ENCODE assay signal across 8 cellular contexts in genomic region chr6:142302427-142303190, GRCh38. TPM values are rescaled to one million over a fixed set of nuclear protein-coding genes. Genes with fewer than 3 reads are reported as not detected.
A peak's percentile ranks its signal among the peaks of the same experiment; 100 is the strongest.
DNase-seq lines count a peak whose midpoint lies in the region; ATAC-seq and TF ChIP-seq lines count a peak whose summit lies in the region.

No MANE protein-coding gene starts in this region.

- ATAC-seq in activated CD8-positive, alpha-beta memory T cell treated with anti-CD3 and anti-CD28 coated beads, Interleukin-2, amount 10 ng/mL, durations not matched to agents 7 days and 5 days: no peak
- ATAC-seq in GM21423 (IDR thresholded peaks at IDR 0.05; ENCODE audit: unreplicated experiment) (no peak), GM21528 (IDR thresholded peaks at IDR 0.05; ENCODE audit: low FRiP score, unreplicated experiment) (no peak)

- TF ChIP-seq CTCF in astrocyte of the cerebellum (IDR thresholded peaks at IDR 0.05; ENCODE audit: low read depth, low read length, missing control alignments) (no peak), tibial nerve (IDR thresholded peaks at IDR 0.05) (no peak)

- no peak for TF ChIP-seq EP300 in tibial nerve (IDR thresholded peaks at IDR 0.05)

- H3K27ac Mint-ChIP-seq in activated CD8-positive, alpha-beta memory T cell treated with anti-CD3 and anti-CD28 coated beads, Interleukin-2, amount 10 ng/mL, durations not matched to agents 7 days and 5 days: no peak overlapping the region

- peak overlapping the region; percentile 71 for H3K4me3 Mint-ChIP-seq in activated CD8-positive, alpha-beta memory T cell treated with anti-CD3 and anti-CD28 coated beads, Interleukin-2, amount 10 ng/mL, durations not matched to agents 7 days and 5 days

- 37 to 50% methylated on average over 19 of the region's 19 CpGs for WGBS in tibial nerve, 2 donors

- H3K36me3 ChIP-seq in tibial nerve (no peaks in the 10 kb centered on the region), HAP-1 (replicated peaks) (no peaks in the 10 kb centered on the region)

- peak overlapping the region; percentile 60 to 88 (median 80) for H3K27ac ChIP-seq in tibial nerve

- DNase-seq in activated CD8-positive, alpha-beta memory T cell treated with anti-CD3 and anti-CD28 coated beads, Interleukin-2, amount 10 ng/mL, durations not matched to agents 7 days and 5 days: no peak
- no peak for DNase-seq in activated CD8-positive, alpha-beta memory T cell treated with anti-CD3 and anti-CD28 coated beads, Interleukin-2, amount 50 U/mL, for 4 hours
- no peak for DNase-seq in astrocyte of the cerebellum (ENCODE audit: low read depth)
- DNase-seq in left kidney (ENCODE audit: low read depth, low spot score): peak; percentile 42
- DNase-seq in tibial nerve (ENCODE audit: low spot score in 2 of 2): no peak
- no peak for DNase-seq in HAP-1 (ENCODE audit: low spot score in 2 of 2)

- peaks cover 0 to 38% (median 0%) of the 10 kb centered on the region in 4 donors for H3K4me1 ChIP-seq in tibial nerve
- peaks cover 12% of the 10 kb centered on the region for H3K4me1 ChIP-seq in HAP-1

- H3K4me3 ChIP-seq in astrocyte of the cerebellum (ENCODE audit: low read depth, low read length) (peak overlapping the region; percentile 64), tibial nerve (peak overlapping the region; percentile 49 to 75 (median 65)), HAP-1 (no peak overlapping the region)

- no peak for TF ChIP-seq POLR2A in tibial nerve (IDR thresholded peaks at IDR 0.05)

- peaks cover 47% of the 10 kb centered on the region for H3K27me3 Mint-ChIP-seq in activated CD8-positive, alpha-beta memory T cell treated with anti-CD3 and anti-CD28 coated beads, Interleukin-2, amount 10 ng/mL, durations not matched to agents 7 days and 5 days

- peaks cover 8% of the 10 kb centered on the region for H3K4me1 Mint-ChIP-seq in activated CD8-positive, alpha-beta memory T cell treated with anti-CD3 and anti-CD28 coated beads, Interleukin-2, amount 10 ng/mL, durations not matched to agents 7 days and 5 days

- no peaks in the 10 kb centered on the region for H3K9me3 ChIP-seq in tibial nerve
- no peaks in the 10 kb centered on the region for H3K9me3 ChIP-seq in HAP-1

- H3K36me3 Mint-ChIP-seq in activated CD8-positive, alpha-beta memory T cell treated with anti-CD3 and anti-CD28 coated beads, Interleukin-2, amount 10 ng/mL, durations not matched to agents 7 days and 5 days: no peaks in the 10 kb centered on the region

- H3K9me3 Mint-ChIP-seq in activated CD8-positive, alpha-beta memory T cell treated with anti-CD3 and anti-CD28 coated beads, Interleukin-2, amount 10 ng/mL, durations not matched to agents 7 days and 5 days (ENCODE audit: low read depth): no peaks in the 10 kb centered on the region

- H3K27me3 ChIP-seq in tibial nerve (no peaks in the 10 kb centered on the region), HAP-1 (ENCODE audit: low read depth) (no peaks in the 10 kb centered on the region)

- in situ Hi-C loops in astrocyte of the cerebellum (cut with HindIII; ENCODE audit: low sequenced_read_pairs): no loop called here
- in situ Hi-C loops in HAP-1 (cut with MboI; ENCODE audit: low sequenced_read_pairs): no loop called here

- CTCF ChIA-PET in activated CD8-positive, alpha-beta memory T cell treated with anti-CD3 and anti-CD28 coated beads, Interleukin-2, amount 10 ng/mL, durations not matched to agents 7 days and 5 days (lab: Charles Lee): no interaction called here

RNA-seq across cellular contexts. Expression of gene ADGRG6, which starts 0.8 kb away (rescaled TPM):
- total RNA-seq in activated CD8-positive, alpha-beta memory T cell treated with anti-CD3 and anti-CD28 coated beads, Interleukin-2, amount 10 ng/mL, durations not matched to agents 7 days and 5 days: under 1 TPM; 0.26 to 0.52 TPM
- total RNA-seq in tibial nerve: 10 to 100 TPM; 35.4 to 59.9 (median 39.1) TPM

Comparison
In these comparisons a context has a peak if more than half of its experiments do, and no peak if none do; other contexts are left out.
1. RNA of gene ADGRG6, which starts 0.8 kb away (total RNA-seq): 35.4 to 59.9 TPM in tibial nerve; 0.26 to 0.52 TPM in activated CD8-positive, alpha-beta memory T cell treated with anti-CD3 and anti-CD28 coated beads, Interleukin-2, amount 10 ng/mL, durations not matched to agents 7 days and 5 days; every median in the first group is over 10 times any median in the second.